ENCODE assay signal across 9 cellular contexts in genomic region chr1:221611930-221612777, GRCh38.
A peak's percentile ranks its signal among the peaks of the same experiment; 100 is the strongest.
DNase-seq lines count a peak whose midpoint lies in the region; ATAC-seq and TF ChIP-seq lines count a peak whose summit lies in the region.
"Had no signal": no experiment of that assay in that cellular context is flagged by ENCODE, and none has a peak within 500 bp of the region (broad histone marks: within the 10 kb centered on the region; RNA-seq: fewer than 3 reads in every experiment).

No MANE protein-coding gene starts in this region.

- TF ChIP-seq POLR2A in lower leg skin (IDR thresholded peaks at IDR 0.05): no peak

- H3K4me3 Mint-ChIP-seq in MCF 10A (ENCODE audit: unreplicated experiment): no peak overlapping the region
- H3K4me3 Mint-ChIP-seq in CD4-positive, alpha-beta memory T cell: no peak overlapping the region

- H3K36me3 ChIP-seq in CD4-positive, alpha-beta memory T cell (ENCODE audit: insufficient read depth, low read length): no peaks in the 10 kb centered on the region

- no peak for TF ChIP-seq CTCF in MCF 10A (IDR thresholded peaks at IDR 0.05; ENCODE audit: unreplicated experiment)
- TF ChIP-seq CTCF in lower leg skin (IDR thresholded peaks at IDR 0.05): no peak

- no peaks in the 10 kb centered on the region for H3K27me3 Mint-ChIP-seq in MCF 10A (ENCODE audit: insufficient read depth, unreplicated experiment)
- H3K27me3 Mint-ChIP-seq in CD4-positive, alpha-beta memory T cell: no peaks in the 10 kb centered on the region

- WGBS in lower leg skin, 2 donors: 20 to 23% methylated on average over 6 of the region's 6 CpGs

- BruUV-seq in MCF 10A (replicated peaks; lab: Mats Ljungman, UMichigan): no TSS peak

- no peak overlapping the region for H3K27ac ChIP-seq in CD4-positive, alpha-beta memory T cell (ENCODE audit: low read depth, low read length)
- H3K27ac ChIP-seq: epithelial cell of prostate had no signal

- POLR2A ChIA-PET in MCF 10A (lab: Yijun Ruan, JAX): interaction anchor here (0.5 to 2.5 kb wide), 11 partner anchors 8 to 1086 kb away, joined by 3 to 11 read pairs (median 5); partner anchors contain the start of gene DUSP10
- POLR2A ChIA-PET in CD4-positive, alpha-beta memory T cell (lab: Charles Lee; ENCODE audit: partially characterized antibody): no interaction called here

- H3K27me3 ChIP-seq in CD4-positive, alpha-beta memory T cell (ENCODE audit: insufficient read depth, low read length): no peaks in the 10 kb centered on the region

- H3K9me3 ChIP-seq in CD4-positive, alpha-beta memory T cell (ENCODE audit: control insufficient read depth in 1 of 2, low read length in 2 of 2): no peaks in the 10 kb centered on the region

- CTCF ChIA-PET in MCF 10A (lab: Yijun Ruan, JAX): interaction anchor here (0.6 to 1.8 kb wide), 7 partner anchors 36 to 767 kb away, joined by 3 to 6 read pairs (median 3); no protein-coding TSS in a partner anchor
- CTCF ChIA-PET in CD4-positive, alpha-beta memory T cell (lab: Charles Lee; ENCODE audit: partially characterized antibody): interaction anchor here (1.8 kb wide), 1 partner anchor 130 kb away, joined by 5 read pairs; the partner anchor contains the start of gene DUSP10

- peak; percentile 94 for DNase-seq in A172 (ENCODE audit: low spot score)
- DNase-seq in M059J (ENCODE audit: low read depth): peak; percentile 98
- DNase-seq in MCF 10A (ENCODE audit: unreplicated experiment): peak; percentile 99
- peak; percentile 80 to 93 for DNase-seq in lower leg skin (ENCODE audit: low spot score in 2 of 2)
- no peak for DNase-seq in NCI-H2171 treated with DMSO at 0.1 percent for 48 hours (lab: John Stamatoyannopoulos, UW)
- DNase-seq in activated CD4-positive, CD25-positive, alpha-beta regulatory T cell (lab: John Stamatoyannopoulos, UW): no peak
- DNase-seq in CD4-positive, alpha-beta memory T cell: no peak

- no peaks in the 10 kb centered on the region for H3K36me3 Mint-ChIP-seq in MCF 10A (ENCODE audit: insufficient read depth, unreplicated experiment)
- H3K36me3 Mint-ChIP-seq in CD4-positive, alpha-beta memory T cell: no peaks in the 10 kb centered on the region

- H3K9me3 Mint-ChIP-seq in MCF 10A (ENCODE audit: unreplicated experiment): no peaks in the 10 kb centered on the region
- H3K9me3 Mint-ChIP-seq in CD4-positive, alpha-beta memory T cell: no peaks in the 10 kb centered on the region

- H3K4me1 ChIP-seq in CD4-positive, alpha-beta memory T cell (ENCODE audit: insufficient read depth, low read length): no peaks in the 10 kb centered on the region

- intact Hi-C loops in MCF 10A (cut with micrococcal nuclease) (loop anchor here (2.0 kb wide), 1 partner anchor 131 kb away; the partner anchor contains the start of gene DUSP10), lower leg skin (cut with DNase I; ENCODE audit: low total_unique reads) (no loop called here)
- intact Hi-C loops in CD4-positive, alpha-beta memory T cell (cut with micrococcal nuclease): no loop called here

- no peak for ATAC-seq in GM21529 (IDR thresholded peaks at IDR 0.05; ENCODE audit: unreplicated experiment)

- peaks cover 13% of the 10 kb centered on the region for H3K4me1 Mint-ChIP-seq in MCF 10A (ENCODE audit: insufficient read depth, unreplicated experiment)
- H3K4me1 Mint-ChIP-seq in CD4-positive, alpha-beta memory T cell: no peaks in the 10 kb centered on the region

- no peak overlapping the region for H3K4me3 ChIP-seq in lower leg skin (ENCODE audit: low read depth, poor library complexity, severe bottlenecking)
- no peak overlapping the region for H3K4me3 ChIP-seq in CD4-positive, alpha-beta memory T cell (ENCODE audit: low read length in 2 of 2)

- H3K27ac Mint-ChIP-seq in MCF 10A (ENCODE audit: low read depth, unreplicated experiment): peak overlapping the region; percentile 2
- no peak overlapping the region for H3K27ac Mint-ChIP-seq in CD4-positive, alpha-beta memory T cell

Comparison
In these comparisons a context has a peak if more than half of its experiments do, and no peak if none do; other contexts are left out.
1. DNase-seq: peak in A172 (single experiment), M059J (single experiment), MCF 10A (single experiment) and lower leg skin (2 of 2); none in NCI-H2171 treated with DMSO at 0.1 percent for 48 hours (single experiment), activated CD4-positive, CD25-positive, alpha-beta regulatory T cell (0 of 4) and CD4-positive, alpha-beta memory T cell (0 of 5).